In genomic region chr9:83656032-83656680, GRCh38 we compare ENCODE assay signal across 18 cellular contexts. TPM values are rescaled to one million over a fixed set of nuclear protein-coding genes. Genes with fewer than 3 reads are reported as not detected.
DNase-seq lines count a peak whose midpoint lies in the region; ATAC-seq and TF ChIP-seq lines count a peak whose summit lies in the region.
"Had no signal": no experiment of that assay in that cellular context is flagged by ENCODE, and none has a peak within 500 bp of the region (broad histone marks: within the 10 kb centered on the region; RNA-seq: fewer than 3 reads in every experiment).

No MANE protein-coding gene starts in this region.

- H3K4me1 Mint-ChIP-seq in stimulated activated naive B cell treated with anti-CD40 and anti-IgM and Interleukin-4, amounts not matched to agents 10 μg/mL and 1 μg/mL and 100 μg/mL, for 72 hours: peaks cover 0 to 7% of the 10 kb centered on the region in 2 donors
- H3K4me1 Mint-ChIP-seq: T-cell had no signal

- no peaks in the 10 kb centered on the region for H3K27me3 ChIP-seq in heart left ventricle
- H3K27me3 ChIP-seq in MG63: no peaks in the 10 kb centered on the region
- H3K27me3 ChIP-seq: heart right ventricle, ovary had no signal

- H3K36me3 ChIP-seq in heart left ventricle (peaks cover 0 to 99% (median 94%) of the 10 kb centered on the region in 9 donors), MG63 (peaks cover 32% of the 10 kb centered on the region)
- H3K36me3 ChIP-seq: ovary had no signal

- H3K4me1 ChIP-seq in heart left ventricle: peaks cover 0 to 9% (median 0%) of the 10 kb centered on the region in 12 donors
- H3K4me1 ChIP-seq: HAP-1 had no signal

- no peak overlapping the region for H3K27ac Mint-ChIP-seq in stimulated activated naive B cell treated with anti-CD40 and anti-IgM and Interleukin-4, amounts not matched to agents 10 μg/mL and 1 μg/mL and 100 μg/mL, for 72 hours
- H3K27ac Mint-ChIP-seq: T-cell had no signal

- H3K27me3 Mint-ChIP-seq in stimulated activated naive B cell treated with anti-CD40 and anti-IgM and Interleukin-4, amounts not matched to agents 10 μg/mL and 1 μg/mL and 100 μg/mL, for 72 hours: no peaks in the 10 kb centered on the region
- H3K27me3 Mint-ChIP-seq: T-cell had no signal

- ATAC-seq in heart left ventricle (peak in 3 of 4 donors; percentile 46 to 79 (median 49)), left cardiac atrium (no peak), GM21529 (IDR thresholded peaks at IDR 0.05; ENCODE audit: unreplicated experiment) (peak; percentile 41), HG03342 (IDR thresholded peaks at IDR 0.05; ENCODE audit: unreplicated experiment) (peak; percentile 64)
- ATAC-seq in stimulated activated naive B cell treated with anti-CD40 and anti-IgM and Interleukin-4, amounts not matched to agents 10 μg/mL and 1 μg/mL and 100 μg/mL, for 72 hours (replicated peaks): peak; percentile 82 to 94
- ATAC-seq: esophagus mucosa, T-cell had no signal

- peaks cover 28 to 43% of the 10 kb centered on the region in 2 donors for H3K36me3 Mint-ChIP-seq in stimulated activated naive B cell treated with anti-CD40 and anti-IgM and Interleukin-4, amounts not matched to agents 10 μg/mL and 1 μg/mL and 100 μg/mL, for 72 hours

- H3K27ac ChIP-seq in heart left ventricle: no peak overlapping the region
- H3K27ac ChIP-seq: ovary, skin epidermis had no signal

- H3K4me3 ChIP-seq in heart left ventricle (no peak overlapping the region), MG63 (no peak overlapping the region)
- H3K4me3 ChIP-seq: HAP-1, heart right ventricle, ovary, skin epidermis had no signal

- WGBS in heart left ventricle, 4 donors: 69 to 90% (median 77%) methylated on average over 2 of the region's 2 CpGs

- TF ChIP-seq POLR2A in heart left ventricle (IDR thresholded peaks at IDR 0.05): no peak

- intact Hi-C loops in heart left ventricle (cut with DNase I) (loop anchor here in 1 of 10 donors (10.0 kb wide), 1 partner anchor 441 kb away; no protein-coding TSS in a partner anchor), left cardiac atrium (cut with DNase I) (no loop called here)

- H3K9me3 ChIP-seq in heart left ventricle (peaks cover 0 to 8% (median 0%) of the 10 kb centered on the region in 12 donors), MG63 (no peaks in the 10 kb centered on the region)
- H3K9me3 ChIP-seq: HAP-1, ovary had no signal

- DNase-seq in heart left ventricle: no peak
- DNase-seq in left cardiac atrium: no peak
- DNase-seq in stimulated activated naive B cell treated with anti-CD40 and anti-IgM and Interleukin-4, amounts not matched to agents 10 μg/mL and 1 μg/mL and 100 μg/mL, for 72 hours: no peak
- no peak for DNase-seq in HuH-7.5 (ENCODE audit: low spot score)
- DNase-seq in MG63: no peak
- no peak for DNase-seq in superior temporal gyrus (ENCODE audit: extremely low spot score)
- DNase-seq: activated CD4-positive, alpha-beta T cell treated with anti-CD3 and anti-CD28 coated beads for 4 hours; heart right ventricle; KG1; NCI-H1436; NCI-H524 treated with DMSO at 0.1 percent for 48 hours; ovary; T-cell had no signal

- H3K9me3 Mint-ChIP-seq in stimulated activated naive B cell treated with anti-CD40 and anti-IgM and Interleukin-4, amounts not matched to agents 10 μg/mL and 1 μg/mL and 100 μg/mL, for 72 hours: peaks cover 0 to 6% of the 10 kb centered on the region in 2 donors
- H3K9me3 Mint-ChIP-seq: T-cell had no signal

- TF ChIP-seq CTCF in heart left ventricle (IDR thresholded peaks at IDR 0.05): no peak

- H3K4me3 Mint-ChIP-seq in stimulated activated naive B cell treated with anti-CD40 and anti-IgM and Interleukin-4, amounts not matched to agents 10 μg/mL and 1 μg/mL and 100 μg/mL, for 72 hours: no peak overlapping the region
- H3K4me3 Mint-ChIP-seq: T-cell had no signal

RNA-seq across cellular contexts. Expression of gene IDNK, which starts 33.2 kb away (rescaled TPM):
- total RNA-seq in heart left ventricle (1 to 10 TPM in 8 of 9 donors, under 1 TPM in 1; 0.69 to 6.9 (median 5.0) TPM), left cardiac atrium (1 to 10 TPM; 3.4 to 3.5 TPM)
- polyA plus RNA-seq in heart left ventricle: 1 to 10 TPM; 2.6 to 4.2 TPM
- total RNA-seq in MG63 (2014; rRNA removed; shearing (Covaris generic); ENCODE audit: low replicate concordance): 1.2 and 4.6 TPM in 2 replicates

RNA-seq across cellular contexts. Expression of gene UBQLN1, which starts 51.6 kb away (rescaled TPM):
- total RNA-seq in heart left ventricle (100 to 1,000 TPM in 5 of 9 donors, 10 to 100 TPM in 4; 88.9 to 144 (median 103) TPM), left cardiac atrium (10 to 100 TPM; 73.3 to 87.9 TPM)
- 10 to 100 TPM; 24.2 to 91.1 TPM for polyA plus RNA-seq in heart left ventricle
- 77.3 and 105 TPM in 2 replicates for total RNA-seq in MG63 (2014; rRNA removed; shearing (Covaris generic); ENCODE audit: low replicate concordance)

Comparison
In these comparisons a context has a peak if more than half of its experiments do, and no peak if none do; other contexts are left out.
1. ATAC-seq: peak in heart left ventricle (3 of 4), GM21529 (single experiment), HG03342 (single experiment) and stimulated activated naive B cell treated with anti-CD40 and anti-IgM and Interleukin-4, amounts not matched to agents 10 μg/mL and 1 μg/mL and 100 μg/mL, for 72 hours (2 of 2); none in left cardiac atrium (0 of 2).